8 cellular contexts compared by ENCODE assay signal in genomic region chr1:210726621-210727020, GRCh38.
DNase-seq lines count a peak whose midpoint lies in the region; ATAC-seq and TF ChIP-seq lines count a peak whose summit lies in the region.

No MANE protein-coding gene starts in this region.

- H2BK20ac ChIP-seq in IMR-90 (ENCODE audit: low read depth, low read length): no peak overlapping the region

- no peak overlapping the region for H3K27ac ChIP-seq in IMR-90 (ENCODE audit: insufficient read depth, low read length)

- H4K91ac ChIP-seq in IMR-90 (ENCODE audit: insufficient read depth, low read depth, low read length): no peak overlapping the region

- H3K9me3 ChIP-seq in IMR-90 (ENCODE audit: control insufficient read depth, insufficient read depth, low read length): no peaks in the 10 kb centered on the region

- H3K4me3 ChIP-seq in IMR-90 (ENCODE audit: insufficient read depth, low read depth, low read length): no peak overlapping the region

- DNase-seq in CMK (ENCODE audit: low read depth) (peak; percentile 5), IMR-90 (peak; percentile 18), left kidney (ENCODE audit: low read depth, low spot score) (peak; percentile 78), GM19238 (ENCODE audit: insufficient read length, low spot score) (no peak), NCI-H69 (lab: John Stamatoyannopoulos, UW) (no peak)
- DNase-seq in activated CD8-positive, alpha-beta memory T cell treated with anti-CD3 and anti-CD28 coated beads for 24 hours: peak; percentile 64

- H3K36me3 ChIP-seq in IMR-90 (ENCODE audit: control insufficient read depth, insufficient read depth, low read length): no peaks in the 10 kb centered on the region

- H2AFZ ChIP-seq in IMR-90 (replicated peaks; ENCODE audit: low read length, poor library complexity): no peak overlapping the region

- H3K9me1 ChIP-seq in IMR-90 (ENCODE audit: insufficient read depth, low read length): no peaks in the 10 kb centered on the region

- H3K56ac ChIP-seq in IMR-90 (ENCODE audit: extremely low read depth, insufficient read depth, low read length): no peak overlapping the region

- no peak overlapping the region for H2AK5ac ChIP-seq in IMR-90 (ENCODE audit: low read depth, low read length)

- no peak for TF ChIP-seq CTCF in IMR-90 (conservative IDR thresholded peaks at IDR 0.05; ENCODE audit: low read depth, low read length)

- in situ Hi-C loops in IMR-90 (cut with MboI; ENCODE audit: low sequenced_read_pairs): no loop called here

- POLR2A ChIA-PET in IMR-90 (lab: Charles Lee; ENCODE audit: unreplicated experiment): no interaction called here

- H3K18ac ChIP-seq in IMR-90 (ENCODE audit: low read depth, low read length): no peak overlapping the region

- H4K20me1 ChIP-seq in IMR-90 (ENCODE audit: insufficient read depth, low read length): no peaks in the 10 kb centered on the region

- H4K8ac ChIP-seq in IMR-90 (ENCODE audit: low read depth in 2 of 2, low read length in 2 of 2): no peak overlapping the region

- H2BK120ac ChIP-seq in IMR-90 (ENCODE audit: low read depth, low read length): no peak overlapping the region

- H3K23ac ChIP-seq in IMR-90 (ENCODE audit: low read depth, low read length): no peak overlapping the region

- H3K4me2 ChIP-seq in IMR-90 (ENCODE audit: low read depth, low read length): no peak overlapping the region

- no peak overlapping the region for H2AK9ac ChIP-seq in IMR-90 (replicated peaks; ENCODE audit: low read depth, low read length, poor library complexity)

- H4K5ac ChIP-seq in IMR-90 (ENCODE audit: low read depth, low read length): no peak overlapping the region

- no peaks in the 10 kb centered on the region for H3K4me1 ChIP-seq in IMR-90 (ENCODE audit: control insufficient read depth, insufficient read depth, low read length)

- dilution Hi-C loops in IMR-90 (cut with HindIII; ENCODE audit: low sequenced_read_pairs, unreplicated experiment): no loop called here

- no CpG with 5 or more reads among the region's 2 CpGs for WGBS in IMR-90 (ENCODE audit: extremely low coverage in 2 of 2, insufficient read length in 1 of 2), 2 experiments

- TF ChIP-seq RAD21 in IMR-90 (IDR thresholded peaks at IDR 0.05; ENCODE audit: low read length): no peak

- H2BK5ac ChIP-seq in IMR-90 (ENCODE audit: low read depth, low read length, poor library complexity, severe bottlenecking): no peak overlapping the region

- no peaks in the 10 kb centered on the region for H3K79me1 ChIP-seq in IMR-90 (ENCODE audit: low read depth in 1 of 2, low read length in 2 of 2)

- intact Hi-C loops in IMR-90 (cut with micrococcal nuclease): no loop called here

- CTCF ChIA-PET in IMR-90 (lab: Yijun Ruan, JAX): no interaction called here

- no peak for TF ChIP-seq POLR2A in IMR-90 (IDR thresholded peaks at IDR 0.05; ENCODE audit: low read depth, low read length)

- no TSS peak for BruUV-seq in IMR-90 (replicated peaks; lab: Mats Ljungman, UMichigan)

- H3K27me3 ChIP-seq in IMR-90 (ENCODE audit: control insufficient read depth, insufficient read depth, low read length): no peaks in the 10 kb centered on the region

- H2BK15ac ChIP-seq in IMR-90 (ENCODE audit: low read depth, low read length): no peak overlapping the region

- H3K9ac ChIP-seq in IMR-90 (ENCODE audit: low read depth, low read length): no peak overlapping the region

- H3K14ac ChIP-seq in IMR-90 (replicated peaks; ENCODE audit: low read depth, low read length): no peak overlapping the region

- H3K4ac ChIP-seq in IMR-90 (ENCODE audit: low read depth, low read length): no peak overlapping the region

- ATAC-seq in IMR-90 (ENCODE audit: low read depth) (peak; percentile 60), HG02610 (IDR thresholded peaks at IDR 0.05; ENCODE audit: unreplicated experiment) (no peak), HG02678 (IDR thresholded peaks at IDR 0.05; ENCODE audit: unreplicated experiment) (no peak)

TF ChIP-seq in IMR-90, 13 proteins besides CTCF, POLR2A, EP300 and RAD21:
- peak; percentile 52; the same call in 1 of the 2 replicates for TF ChIP-seq MAZ (IDR thresholded peaks at IDR 0.05; ENCODE audit: borderline replicate concordance, low read depth, low read length)
- TF ChIP-seq MXI1 (IDR thresholded peaks at IDR 0.05; ENCODE audit: borderline replicate concordance, low read depth, low read length): no peak

Comparison
In these comparisons a context has a peak if more than half of its experiments do, and no peak if none do; other contexts are left out.
1. DNase-seq: peak in CMK (single experiment), IMR-90 (single experiment), activated CD8-positive, alpha-beta memory T cell treated with anti-CD3 and anti-CD28 coated beads for 24 hours (single experiment) and left kidney (single experiment); none in GM19238 (single experiment) and NCI-H69 (single experiment).